In the genomic region with DNA sequence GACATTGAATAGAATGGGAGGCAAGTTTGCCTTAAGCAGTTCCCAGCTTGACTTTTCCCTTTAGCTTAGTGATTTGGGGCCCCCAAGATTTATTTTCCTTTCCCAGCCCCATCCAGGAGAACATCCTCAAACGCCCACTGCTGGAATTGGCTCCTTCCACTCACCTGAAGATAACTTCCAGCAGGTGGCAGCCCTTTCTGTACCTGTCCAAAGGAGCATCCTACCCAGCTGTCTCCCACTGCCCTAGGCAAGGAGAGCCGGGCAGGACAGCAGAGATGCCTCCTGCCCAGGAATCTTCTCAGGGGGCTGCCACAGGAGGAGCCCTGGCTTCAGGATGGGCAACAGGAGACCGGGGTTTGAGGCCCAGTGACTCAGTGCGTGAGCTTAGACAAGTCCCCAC, we compare ENCODE assay signal across 19 cellular contexts. TPM values are rescaled to one million over a fixed set of nuclear protein-coding genes. Genes with fewer than 3 reads are reported as not detected.
"Had no signal": no experiment of that assay in that cellular context is flagged by ENCODE, and none has a peak within 500 bp of the region (broad histone marks: within the 10 kb centered on the region; RNA-seq: fewer than 3 reads in every experiment).

No MANE protein-coding gene starts in this region.

- H3K36me3 ChIP-seq: brain microvascular endothelial cell, esophagus muscularis mucosa, left ventricle myocardium inferior had no signal

- H3K4me1 ChIP-seq: esophagus muscularis mucosa, left ventricle myocardium inferior had no signal

- H3K4me3 Mint-ChIP-seq: activated naive CD8-positive, alpha-beta T cell treated with anti-CD3 and anti-CD28 coated beads for 36 hours; activated T-cell treated with anti-CD3 and anti-CD28 coated beads, Interleukin-2, amount 50 U/mL, for 72 hours; nephron progenitor cell; T-helper 17 cell had no signal

- H3K27ac Mint-ChIP-seq: activated naive CD8-positive, alpha-beta T cell treated with anti-CD3 and anti-CD28 coated beads for 36 hours; activated T-cell treated with anti-CD3 and anti-CD28 coated beads, Interleukin-2, amount 50 U/mL, for 72 hours; nephron progenitor cell; T-helper 17 cell had no signal

- DNase-seq: activated gamma-delta T cell treated with Interleukin-2 at 50 U/mL for 16 hours; activated naive CD8-positive, alpha-beta T cell treated with anti-CD3 and anti-CD28 coated beads for 36 hours; activated T-cell treated with anti-CD3 and anti-CD28 coated beads, Interleukin-2, amount 50 U/mL, for 72 hours; brain microvascular endothelial cell; dorsolateral prefrontal cortex; kidney; left ventricle myocardium inferior; mesenchymal stem cell; nephron progenitor cell; stimulated activated CD4-positive, alpha-beta T cell treated with anti-CD3 and anti-CD28 coated beads, Interleukin-12 subunit alpha, Interleukin-12 subunit beta, amount 100 ng/mL, for 4 hours; stimulated activated naive CD4-positive, alpha-beta T cell treated with Interleukin-2 at 50 U/mL for 16 hours; T-helper 17 cell had no signal

- FAIRE-seq: endometrium, kidney, TTC549 had no signal

- H3K36me3 Mint-ChIP-seq: activated naive CD8-positive, alpha-beta T cell treated with anti-CD3 and anti-CD28 coated beads for 36 hours had no signal

- ATAC-seq: activated CD4-positive, CD25-positive, alpha-beta regulatory T cell treated with anti-CD3 and anti-CD28 coated beads, Interleukin-2, amount 50 U/mL, for 24 hours; activated T-cell treated with anti-CD3 and anti-CD28 coated beads, Interleukin-2, amount 50 U/mL, for 72 hours; T-helper 17 cell had no signal

- H3K4me1 Mint-ChIP-seq: activated naive CD8-positive, alpha-beta T cell treated with anti-CD3 and anti-CD28 coated beads for 36 hours; nephron progenitor cell had no signal

- H3K9me3 ChIP-seq: esophagus muscularis mucosa had no signal

- H3K27ac ChIP-seq: brain microvascular endothelial cell, dorsolateral prefrontal cortex, esophagus muscularis mucosa, left ventricle myocardium inferior had no signal

- H3K4me3 ChIP-seq: dorsolateral prefrontal cortex, esophagus muscularis mucosa, left ventricle myocardium inferior had no signal

RNA-seq across cellular contexts. Expression of a gene that starts 6.4 kb away (rescaled TPM):
- total RNA-seq: activated naive CD8-positive, alpha-beta T cell treated with anti-CD3 and anti-CD28 coated beads for 36 hours; activated T-cell treated with anti-CD3 and anti-CD28 coated beads, Interleukin-2, amount 50 U/mL, for 72 hours; chondrocyte; esophagus muscularis mucosa; fibroblast of villous mesenchyme; kidney; left ventricle myocardium inferior; osteoblast; T-helper 17 cell had no signal
